In the genomic region with DNA sequence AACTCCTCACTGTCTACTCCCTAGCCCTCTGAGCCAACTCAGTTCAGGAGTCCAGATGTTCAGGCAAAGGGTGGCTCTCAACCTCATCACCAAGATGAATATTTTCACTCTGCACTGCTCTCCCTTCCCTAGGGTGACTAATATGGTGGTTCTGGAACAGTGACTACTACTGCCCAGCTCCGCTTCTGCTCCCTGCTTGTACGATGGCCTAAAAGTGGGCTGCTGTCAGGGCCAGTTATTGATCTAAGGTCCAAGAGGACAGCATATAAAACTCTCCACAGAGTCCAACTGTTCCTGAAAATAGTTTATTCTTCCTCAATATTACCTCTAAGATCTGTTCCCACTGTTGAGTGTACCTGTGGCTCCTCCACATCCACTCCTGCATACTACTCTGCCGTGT, we compare ENCODE assay signal across 18 cellular contexts.
DNase-seq lines count a peak whose midpoint lies in the region; ATAC-seq, FAIRE-seq and TF ChIP-seq lines count a peak whose summit lies in the region.
"Had no signal": no experiment of that assay in that cellular context is flagged by ENCODE, and none has a peak within 500 bp of the region (broad histone marks: within the 10 kb centered on the region; RNA-seq: fewer than 3 reads in every experiment).

No MANE protein-coding gene starts in this region.

- no peak overlapping the region for H4K91ac ChIP-seq in H1 (replicated peaks; ENCODE audit: insufficient read length, low read length)

- 93% methylated on average over 3 of the region's 3 CpGs; no CpG with 5 or more reads in 1 of the 2 experiments for WGBS in H1 (ENCODE audit: extremely low coverage in 1 of 2, insufficient coverage in 1 of 2, insufficient read length in 1 of 2, insufficient replicate concordance in 2 of 2, low coverage in 1 of 2, low lambda C conversion rate in 2 of 2, missing lambda C conversion rate in 1 of 2), 2 experiments

- no peaks in the 10 kb centered on the region for H4K20me1 ChIP-seq in H1 (replicated peaks in 1 of 2; ENCODE audit: control insufficient read depth in 1 of 2, insufficient read depth in 2 of 2, low read length in 2 of 2)

- no peak overlapping the region for H4K5ac ChIP-seq in H1 (ENCODE audit: insufficient read length, low read depth, low read length)

- no peak overlapping the region for H2BK15ac ChIP-seq in H1 (ENCODE audit: low read length)

- no peak overlapping the region for H3K4me3 Mint-ChIP-seq in progenitor cell of endocrine pancreas (ENCODE audit: low read depth)
- H3K4me3 Mint-ChIP-seq: CD4-positive, alpha-beta memory T cell had no signal

- H2BK120ac ChIP-seq in H1 (replicated peaks; ENCODE audit: low read depth, low read length) = peak overlapping the region; percentile 31

- no peak overlapping the region for H3K4me2 ChIP-seq in H1 (ENCODE audit: insufficient read depth in 1 of 2, low read depth in 2 of 2, low read length in 2 of 2)

- H3K9ac ChIP-seq in H1 (replicated peaks in 1 of 4; ENCODE audit: extremely low read depth in 1 of 4, low read depth in 3 of 4, low read length in 3 of 4) = no peak overlapping the region

- H2AFZ ChIP-seq in H1 (ENCODE audit: low read length) = no peak overlapping the region

- ATAC-seq in left lobe of liver = peak; percentile 91

- no peak overlapping the region for H2BK5ac ChIP-seq in H1 (ENCODE audit: low read depth, low read length)

- H3K9me3 ChIP-seq in H1 (ENCODE audit: insufficient read depth in 2 of 2, low read depth in 1 of 2, low read length in 1 of 2) = no peaks in the 10 kb centered on the region

- no peak overlapping the region for H3K14ac ChIP-seq in H1 (ENCODE audit: insufficient read length)

- no peaks in the 10 kb centered on the region for H3K36me3 Mint-ChIP-seq in progenitor cell of endocrine pancreas (ENCODE audit: insufficient read depth)
- H3K36me3 Mint-ChIP-seq: CD4-positive, alpha-beta memory T cell had no signal

- H3K4ac ChIP-seq in H1 (replicated peaks; ENCODE audit: insufficient read length, low read depth, low read length) = peak overlapping the region; percentile 35

- TF ChIP-seq POLR2A in H1 (IDR thresholded peaks at IDR 0.05; ENCODE audit: control extremely low read depth in 1 of 2, low read depth in 2 of 2, low read length in 2 of 2) = no peak

- no peak for TF ChIP-seq RAD21 in H1 (IDR thresholded peaks at IDR 0.05 in 1 of 2, conservative IDR thresholded peaks at IDR 0.05 in 1 of 2; ENCODE audit: low read depth in 2 of 2, low read length in 2 of 2)

- H3K36me3 ChIP-seq in H1 (ENCODE audit: control insufficient read depth in 2 of 4, insufficient read depth in 4 of 4, low read length in 3 of 4) = no peaks in the 10 kb centered on the region

- no peaks in the 10 kb centered on the region for H3K27me3 Mint-ChIP-seq in progenitor cell of endocrine pancreas

- H3K27me3 ChIP-seq in H1 (replicated peaks in 1 of 4; ENCODE audit: control insufficient read depth in 3 of 4, extremely low read depth in 1 of 4, insufficient read depth in 3 of 4, low read length in 3 of 4) = no peaks in the 10 kb centered on the region

- H3K56ac ChIP-seq in H1 (replicated peaks; ENCODE audit: insufficient read length, low read depth, low read length) = no peak overlapping the region

- CTCF ChIA-PET in H1 (lab: Charles Lee; ENCODE audit: partially characterized antibody) = no interaction called here

- no peaks in the 10 kb centered on the region for H3K9me3 Mint-ChIP-seq in progenitor cell of endocrine pancreas (ENCODE audit: low read depth)
- H3K9me3 Mint-ChIP-seq: CD4-positive, alpha-beta memory T cell had no signal

- peaks cover 0 to 3% (median 0%) of the 10 kb centered on the region in 4 experiments; a peak in 1 of 7 replicates for H3K4me1 ChIP-seq in H1 (replicated peaks in 1 of 4; ENCODE audit: control insufficient read depth in 3 of 4, insufficient read depth in 4 of 4, low read length in 3 of 4)

- no peak for TF ChIP-seq EP300 in H1 (IDR thresholded peaks at IDR 0.05; ENCODE audit: borderline replicate concordance in 1 of 2, low read depth in 2 of 2, low read length in 2 of 2)

- no peak for TF ChIP-seq CTCF in H1 (IDR thresholded peaks at IDR 0.05; ENCODE audit: control extremely low read depth in 1 of 3, insufficient read depth in 1 of 3, low read depth in 1 of 3, low read length in 3 of 3)
- no peak for TF ChIP-seq CTCF in progenitor cell of endocrine pancreas (IDR thresholded peaks at IDR 0.05; ENCODE audit: unreplicated experiment)

- no peak overlapping the region for H4K8ac ChIP-seq in H1 (ENCODE audit: extremely low read depth, insufficient read depth, low read length)

- H2AK5ac ChIP-seq in H1 (ENCODE audit: low read depth, low read length) = no peak overlapping the region

- no peak overlapping the region for H2BK12ac ChIP-seq in H1 (ENCODE audit: low read depth, low read length)

- H3K27ac ChIP-seq in angular gyrus (ENCODE audit: low read depth, low read length) (peak overlapping the region; percentile 18), H1 (ENCODE audit: low read depth, low read length) (no peak overlapping the region)

- POLR2A ChIA-PET in H1 (lab: Charles Lee; ENCODE audit: partially characterized antibody) = no interaction called here

- H3K4me3 ChIP-seq in H1 (ENCODE audit: extremely low read depth in 1 of 4, insufficient read depth in 2 of 4, low read depth in 3 of 4, low read length in 4 of 4) = no peak overlapping the region

- H3K23me2 ChIP-seq in H1 (ENCODE audit: low read depth, low read length) = no peaks in the 10 kb centered on the region

- no peaks in the 10 kb centered on the region for H3K79me2 ChIP-seq in H1 (ENCODE audit: control insufficient read depth in 1 of 2, insufficient read depth in 2 of 2, low read length in 2 of 2)

- no peak overlapping the region for H3K27ac Mint-ChIP-seq in progenitor cell of endocrine pancreas
- H3K27ac Mint-ChIP-seq: CD4-positive, alpha-beta memory T cell had no signal

- no peak overlapping the region for H2BK20ac ChIP-seq in H1 (ENCODE audit: low read length)

- H3K4me1 Mint-ChIP-seq in progenitor cell of endocrine pancreas (ENCODE audit: low read depth) = no peaks in the 10 kb centered on the region
- H3K4me1 Mint-ChIP-seq: CD4-positive, alpha-beta memory T cell had no signal

- DNase-seq in H1 (ENCODE audit: low read depth in 1 of 2, low spot score in 2 of 2) (no peak), left lobe of liver (ENCODE audit: low spot score) (no peak), NCI-H510A treated with DMSO at 0.1 percent for 48 hours (lab: John Stamatoyannopoulos, UW) (no peak), NCI-H2029 (lab: John Stamatoyannopoulos, UW) (no peak), progenitor cell of endocrine pancreas (ENCODE audit: low spot score, unreplicated experiment) (no peak)
- DNase-seq: C1 segment of cervical spinal cord; Calu3; CD4-positive, alpha-beta memory T cell; COR-L47; DMS53; DMS79 treated with DMSO at 0.1 percent for 48 hours; GF-D8; GOT3; H7; HCEC 1CT had no signal

- no peak overlapping the region for H3K23ac ChIP-seq in H1 (ENCODE audit: insufficient read length)

- FAIRE-seq in H1 (lab: Jason Lieb, UNC) = no peak
- FAIRE-seq: GM12891, GM18507 had no signal

- no peaks in the 10 kb centered on the region for H3K79me1 ChIP-seq in H1 (ENCODE audit: low read depth, low read length)

- H3K18ac ChIP-seq in H1 (ENCODE audit: extremely low read depth, low read length) = no peak overlapping the region

TF ChIP-seq in H1, 55 proteins besides CTCF, POLR2A, EP300 and RAD21 (continues in another document):
- TF ChIP-seq RFX5 (IDR thresholded peaks at IDR 0.05; ENCODE audit: borderline replicate concordance, low read depth, low read length) (no peak), HDAC2 (IDR thresholded peaks at IDR 0.05; ENCODE audit: borderline replicate concordance in 1 of 2, low read depth in 2 of 2, low read length in 2 of 2) (no peak), NRF1 (IDR thresholded peaks at IDR 0.05; ENCODE audit: low read depth, low read length) (no peak), KDM1A (IDR thresholded peaks at IDR 0.05; ENCODE audit: borderline replicate concordance, low read length) (no peak), SIRT6 (IDR thresholded peaks at IDR 0.05; ENCODE audit: low read length) (no peak), SIN3A (conservative IDR thresholded peaks at IDR 0.05 in 1 of 2, IDR thresholded peaks at IDR 0.05 in 1 of 2; ENCODE audit: low read depth in 1 of 2, low read length in 2 of 2) (no peak), CTBP2 (IDR thresholded peaks at IDR 0.05; ENCODE audit: borderline replicate concordance, insufficient read depth, insufficient read length, low read length) (no peak), SAP30 (IDR thresholded peaks at IDR 0.05; ENCODE audit: insufficient read depth, insufficient replicate concordance, low read length) (no peak), TAF1 (IDR thresholded peaks at IDR 0.05; ENCODE audit: low read depth, low read length) (no peak)
